In genomic region chr11:122853971-122854446, GRCh38 we compare ENCODE assay signal across 8 cellular contexts. TPM values are rescaled to one million over a fixed set of nuclear protein-coding genes. Genes with fewer than 3 reads are reported as not detected.
DNase-seq lines count a peak whose midpoint lies in the region; ATAC-seq and TF ChIP-seq lines count a peak whose summit lies in the region.

No MANE protein-coding gene starts in this region.

- H3K9me3 Mint-ChIP-seq in memory B cell: no peaks in the 10 kb centered on the region

- no peak overlapping the region for H3K27ac Mint-ChIP-seq in memory B cell

- H3K4me3 Mint-ChIP-seq in memory B cell: no peak overlapping the region

- TF ChIP-seq CTCF in AG10803 (conservative IDR thresholded peaks at IDR 0.05; ENCODE audit: low read length) (peak; percentile 72), GM12873 (IDR thresholded peaks at IDR 0.05; ENCODE audit: insufficient read depth, low read depth, low read length, missing control alignments) (peak; percentile 56)

- peaks cover 30% of the 10 kb centered on the region for H3K4me1 Mint-ChIP-seq in memory B cell

- H3K27me3 Mint-ChIP-seq in memory B cell: no peaks in the 10 kb centered on the region

- ATAC-seq in memory B cell (ENCODE audit: low read depth) (no peak), HG02763 (IDR thresholded peaks at IDR 0.05; ENCODE audit: unreplicated experiment) (no peak)

- H3K36me3 Mint-ChIP-seq in memory B cell: no peaks in the 10 kb centered on the region

- H3K4me3 ChIP-seq in AG10803 (ENCODE audit: low read length): no peak overlapping the region

- DNase-seq in AG10803 (ENCODE audit: low read depth) (peak; percentile 80), NCI-H2081 treated with DMSO at 0.1 percent for 48 hours (lab: John Stamatoyannopoulos, UW) (peak; percentile 59), T1000 (lab: John Stamatoyannopoulos, UW) (peak; percentile 12), dermis blood vessel endothelial cell (peak; percentile 85), memory B cell (ENCODE audit: low spot score in 2 of 2) (peak; percentile 49 to 64)
- no peak for DNase-seq in activated effector memory CD4-positive, alpha-beta T cell treated with Interleukin-2 at 50 U/mL for 16 hours

RNA-seq across cellular contexts. Expression of gene CRTAM, which starts 15.7 kb away (rescaled TPM):
- total RNA-seq in dermis blood vessel endothelial cell: not detected in 2 replicates

RNA-seq across cellular contexts. Expression of gene JHY, which starts 28.6 kb away (rescaled TPM):
- total RNA-seq in dermis blood vessel endothelial cell: 0.47 and 0.51 TPM in 2 replicates
